Comparison of ENCODE assay signal across 8 cellular contexts in the genomic region with DNA sequence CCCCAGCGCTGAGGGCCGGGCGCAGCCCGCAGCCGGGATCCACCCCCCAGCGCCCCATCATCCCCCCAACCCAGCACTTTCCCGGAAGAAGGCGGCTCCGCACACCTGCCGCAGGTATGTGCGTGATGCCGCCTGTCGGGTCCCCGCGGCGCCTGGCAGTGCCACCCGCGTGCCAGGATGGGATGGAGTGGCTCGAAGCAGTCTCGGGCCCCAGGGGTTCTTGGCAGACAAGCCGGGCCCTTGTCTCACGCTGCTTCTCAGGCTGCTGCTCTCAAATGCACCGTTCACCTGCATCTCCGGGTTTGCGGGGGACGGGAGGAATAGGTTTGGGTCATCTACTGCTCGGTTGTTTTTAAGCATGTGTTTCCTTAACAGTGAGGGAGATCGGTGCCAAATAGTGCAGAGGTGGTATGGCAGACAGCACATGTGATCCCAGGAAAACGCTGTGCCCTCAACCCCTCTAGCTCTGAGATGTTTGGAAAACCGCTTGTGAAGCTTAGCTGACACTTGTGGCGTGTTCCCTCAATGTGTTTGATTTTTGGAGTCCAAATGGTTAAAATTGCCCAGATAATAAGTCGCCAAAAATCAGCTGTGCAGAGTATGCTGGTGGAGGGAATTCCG. TPM values are rescaled to one million over a fixed set of nuclear protein-coding genes. Genes with fewer than 3 reads are reported as not detected.
DNase-seq lines count a peak whose midpoint lies in the region; ATAC-seq and TF ChIP-seq lines count a peak whose summit lies in the region.

No MANE protein-coding gene starts in this region.

- TF ChIP-seq CTCF in NB4 (IDR thresholded peaks at IDR 0.05; ENCODE audit: low read depth, low read length) (no peak), fibroblast of the aortic adventitia (IDR thresholded peaks at IDR 0.05; ENCODE audit: insufficient read depth, low read length) (no peak)

- ATAC-seq in GM19324 (IDR thresholded peaks at IDR 0.05; ENCODE audit: low FRiP score, unreplicated experiment): no peak

- no peak overlapping the region for H3K27ac ChIP-seq in neuronal stem cell (replicated peaks; ENCODE audit: low read length)

- H3K9ac ChIP-seq in neuronal stem cell (ENCODE audit: low read depth, low read length, poor library complexity): peak overlapping the region; percentile 84

- H3K36me3 ChIP-seq in neuronal stem cell (replicated peaks in 1 of 2; ENCODE audit: control insufficient read depth in 2 of 2, insufficient read depth in 2 of 2, low read length in 2 of 2): no peaks in the 10 kb centered on the region

- H3K27me3 ChIP-seq in neuronal stem cell (ENCODE audit: control insufficient read depth in 3 of 3, insufficient read depth in 3 of 3, low read depth in 1 of 3, low read length in 3 of 3): peaks cover 0 to 19% (median 2%) of the 10 kb centered on the region in 3 experiments

- DNase-seq in activated gamma-delta T cell treated with Interleukin-2 at 50 U/mL for 16 hours (peak; percentile 39), activated gamma-delta T cell (lab: John Stamatoyannopoulos, UW) (no peak), NB4 (ENCODE audit: low read depth) (peak; percentile 52), fibroblast of the aortic adventitia (ENCODE audit: low read depth) (peak; percentile 36), neuronal stem cell (ENCODE audit: low spot score) (peak; percentile 20), SIG-M5 treated with dmso at 0.1 percent for 504 hours (lab: John Stamatoyannopoulos, UW; ENCODE audit: unreplicated experiment) (no peak)
- DNase-seq in activated T-cell treated with anti-CD3 and anti-CD28 coated beads, Interleukin-2, amount 50 U/mL, for 24 hours: no peak

- no peak for TF ChIP-seq POLR2A in NB4 (IDR thresholded peaks at IDR 0.05; ENCODE audit: extremely low read depth, insufficient read length)

- peak overlapping the region; percentile 96 for H3K23ac ChIP-seq in neuronal stem cell (ENCODE audit: low read depth, low read length, poor library complexity)

- H2AFZ ChIP-seq in neuronal stem cell (ENCODE audit: low read length): peak overlapping the region; percentile 100

- peaks cover 49% of the 10 kb centered on the region for H3K4me1 Mint-ChIP-seq in activated T-cell treated with anti-CD3 and anti-CD28 coated beads, Interleukin-2, amount 50 U/mL, for 24 hours (ENCODE audit: low read depth)

- peak overlapping the region; percentile 96 for H3K4me3 ChIP-seq in NB4 (ENCODE audit: low read depth, low read length)
- H3K4me3 ChIP-seq in fibroblast of the aortic adventitia (ENCODE audit: low read depth, low read length): peak overlapping the region; percentile 74
- H3K4me3 ChIP-seq in neuronal stem cell (ENCODE audit: low read length in 2 of 2): peak overlapping the region; percentile 93 to 98

- no peaks in the 10 kb centered on the region for H3K9me3 ChIP-seq in neuronal stem cell (replicated peaks in 1 of 2; ENCODE audit: control insufficient read depth in 2 of 2, insufficient read depth in 1 of 2, low read depth in 1 of 2, low read length in 2 of 2)

- peaks cover 3% of the 10 kb centered on the region for H3K79me1 ChIP-seq in neuronal stem cell (ENCODE audit: low read depth, low read length)

- H4K91ac ChIP-seq in neuronal stem cell (ENCODE audit: low read depth, low read length, poor library complexity): no peak overlapping the region

- H3K36me3 Mint-ChIP-seq in activated T-cell treated with anti-CD3 and anti-CD28 coated beads, Interleukin-2, amount 50 U/mL, for 24 hours (ENCODE audit: low read depth): peaks cover 49% of the 10 kb centered on the region

- peak overlapping the region; percentile 91 for H3K18ac ChIP-seq in neuronal stem cell (ENCODE audit: low read length)

- H3K14ac ChIP-seq in neuronal stem cell (ENCODE audit: low read length): no peak overlapping the region

- H2BK15ac ChIP-seq in neuronal stem cell (ENCODE audit: low read length): peak overlapping the region; percentile 89

- H2BK12ac ChIP-seq in neuronal stem cell (ENCODE audit: low read length): no peak overlapping the region

- peak overlapping the region; percentile 97 for H3K4me3 Mint-ChIP-seq in activated T-cell treated with anti-CD3 and anti-CD28 coated beads, Interleukin-2, amount 50 U/mL, for 24 hours

- peak overlapping the region; percentile 93 for H3K27ac Mint-ChIP-seq in activated T-cell treated with anti-CD3 and anti-CD28 coated beads, Interleukin-2, amount 50 U/mL, for 24 hours

- no CpG with 5 or more reads among the region's 33 CpGs for WGBS in neuronal stem cell (ENCODE audit: extremely low coverage in 2 of 2, insufficient read length in 2 of 2, insufficient replicate concordance in 1 of 2), 2 donors

- H2AK5ac ChIP-seq in neuronal stem cell (ENCODE audit: low read depth, low read length): peak overlapping the region; percentile 75

- H2BK5ac ChIP-seq in neuronal stem cell (ENCODE audit: low read length): no peak overlapping the region

- H2BK120ac ChIP-seq in neuronal stem cell (ENCODE audit: low read depth, low read length): peak overlapping the region; percentile 26

- peaks cover 4 to 18% of the 10 kb centered on the region in 2 donors for H3K4me1 ChIP-seq in neuronal stem cell (ENCODE audit: control insufficient read depth in 2 of 2, insufficient read depth in 1 of 2, low read depth in 1 of 2, low read length in 2 of 2)

- H3K4me2 ChIP-seq in neuronal stem cell (ENCODE audit: insufficient read depth, low read length, poor library complexity, severe bottlenecking): peak overlapping the region; percentile 100

- H3K9me3 Mint-ChIP-seq in activated T-cell treated with anti-CD3 and anti-CD28 coated beads, Interleukin-2, amount 50 U/mL, for 24 hours: no peaks in the 10 kb centered on the region

- no peak overlapping the region for H4K8ac ChIP-seq in neuronal stem cell (ENCODE audit: low read depth, low read length)

- H3K27me3 Mint-ChIP-seq in activated T-cell treated with anti-CD3 and anti-CD28 coated beads, Interleukin-2, amount 50 U/mL, for 24 hours: peaks cover 7% of the 10 kb centered on the region

- H3K4ac ChIP-seq in neuronal stem cell (ENCODE audit: low read length): no peak overlapping the region

RNA-seq across cellular contexts. Expression of gene MYLIP, which starts 0.8 kb away (rescaled TPM):
- 12.2 and 36.1 TPM in 2 replicates for total RNA-seq in fibroblast of the aortic adventitia (ENCODE audit: low replicate concordance)
- polyA plus RNA-seq in neuronal stem cell (2013, experiment 1 of 2): 4.2 TPM
- 3.9 TPM for polyA plus RNA-seq in neuronal stem cell (2013, experiment 2 of 2)

Comparison
In these comparisons a context has a peak if more than half of its experiments do, and no peak if none do; other contexts are left out.
1. DNase-seq: peak in activated gamma-delta T cell treated with Interleukin-2 at 50 U/mL for 16 hours (single experiment), NB4 (single experiment), fibroblast of the aortic adventitia (single experiment) and neuronal stem cell (single experiment); none in activated gamma-delta T cell (single experiment), activated T-cell treated with anti-CD3 and anti-CD28 coated beads, Interleukin-2, amount 50 U/mL, for 24 hours (single experiment) and SIG-M5 treated with dmso at 0.1 percent for 504 hours (single experiment).
2. Peak in every context shown above with its lines, with median percentiles within 50 percentile points of each other: H3K4me3 ChIP-seq.